ENCODE assay signal across 20 cellular contexts in the genomic region with DNA sequence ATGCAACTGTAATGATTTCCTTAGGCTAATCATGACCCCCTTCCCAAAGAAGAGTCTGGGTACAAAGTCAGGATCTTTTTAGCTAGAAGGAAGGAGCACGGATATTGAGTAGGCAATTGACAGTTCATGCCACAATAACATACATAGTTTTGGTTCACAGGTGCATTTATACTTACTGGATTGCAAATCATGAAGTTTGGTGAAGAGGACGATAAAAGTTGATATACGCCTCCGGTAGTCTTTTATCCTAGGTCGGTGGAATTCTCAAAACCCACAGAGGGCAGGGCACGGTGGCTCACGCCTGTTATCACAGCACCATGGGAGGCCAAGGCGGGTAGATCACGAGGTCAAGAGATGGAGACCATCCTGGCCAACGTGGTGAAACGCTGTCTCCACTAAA.
"Had no signal": no experiment of that assay in that cellular context is flagged by ENCODE, and none has a peak within 500 bp of the region (broad histone marks: within the 10 kb centered on the region; RNA-seq: fewer than 3 reads in every experiment).

No MANE protein-coding gene starts in this region.

- H3K27ac Mint-ChIP-seq: dendritic cell treated with granulocyte-macrophage colony-stimulating factor and Interleukin-4, amounts not matched to agents 40 ng/mL and 50 ng/mL, for 4 days; effector memory CD8-positive, alpha-beta T cell; endodermal cell had no signal

- H3K4me3 Mint-ChIP-seq: dendritic cell treated with granulocyte-macrophage colony-stimulating factor and Interleukin-4, amounts not matched to agents 40 ng/mL and 50 ng/mL, for 4 days; effector memory CD8-positive, alpha-beta T cell; endodermal cell had no signal

- H3K4me1 Mint-ChIP-seq: endodermal cell had no signal

- H3K27me3 Mint-ChIP-seq: dendritic cell treated with granulocyte-macrophage colony-stimulating factor and Interleukin-4, amounts not matched to agents 40 ng/mL and 50 ng/mL, for 4 days; effector memory CD8-positive, alpha-beta T cell had no signal

- DNase-seq: colonic mucosa; cortex of kidney; dermis blood vessel endothelial cell; dorsolateral prefrontal cortex; effector CD4-positive, alpha-beta T cell; effector CD8-positive, alpha-beta T cell; effector memory CD4-positive, alpha-beta T cell; effector memory CD8-positive, alpha-beta T cell; endodermal cell; erythroblast; esophagus squamous epithelium; foreskin fibroblast; foreskin keratinocyte; foreskin melanocyte; gastrocnemius medialis; glutamatergic neuron; head of caudate nucleus; heart left ventricle; heart right ventricle had no signal

- H3K9me3 Mint-ChIP-seq: dendritic cell treated with granulocyte-macrophage colony-stimulating factor and Interleukin-4, amounts not matched to agents 40 ng/mL and 50 ng/mL, for 4 days; endodermal cell had no signal
